1 cellular context compared by ENCODE assay signal in genomic region chr6:43990627-43991619, GRCh38.
TF ChIP-seq lines count a peak whose summit lies in the region.

No MANE protein-coding gene starts in this region.

TF ChIP-seq in HepG2, 621 proteins besides CTCF, POLR2A, EP300 and RAD21 (continued from another document):
- TF ChIP-seq PLSCR1 (CRISPR knock-in tag; IDR thresholded peaks at IDR 0.05; ENCODE audit: borderline replicate concordance) (no peak), ZNF891 (CRISPR knock-in tag; IDR thresholded peaks at IDR 0.05) (peak; percentile 75), ZNF414 (CRISPR knock-in tag; IDR thresholded peaks at IDR 0.05) (peak; percentile 99), XBP1 (CRISPR knock-in tag; IDR thresholded peaks at IDR 0.05) (0 out of 2 replicates have a peak, but pooled peaks have one; percentile 75), ATF7 (IDR thresholded peaks at IDR 0.05) (no peak), ATF7 (CRISPR knock-in tag; IDR thresholded peaks at IDR 0.05) (peak; percentile 88), ZNF260 (CRISPR knock-in tag; IDR thresholded peaks at IDR 0.05; ENCODE audit: borderline replicate concordance, low read depth) (no peak), ZSCAN25 (CRISPR knock-in tag; IDR thresholded peaks at IDR 0.05) (peak; percentile 88; the same call in 1 of the 2 replicates), DPF2 (CRISPR knock-in tag; IDR thresholded peaks at IDR 0.05; ENCODE audit: borderline replicate concordance, low read depth) (peak; percentile 89; the same call in 1 of the 2 replicates), ZNF558 (CRISPR knock-in tag; IDR thresholded peaks at IDR 0.05; ENCODE audit: borderline replicate concordance) (no peak), ZNF335 (CRISPR knock-in tag; IDR thresholded peaks at IDR 0.05) (peak; percentile 66; the same call in 1 of the 2 replicates), ZFP41 (CRISPR knock-in tag; IDR thresholded peaks at IDR 0.05; ENCODE audit: borderline replicate concordance) (no peak), ZNF75D (CRISPR knock-in tag; IDR thresholded peaks at IDR 0.05; ENCODE audit: borderline replicate concordance) (no peak), TARDBP (CRISPR knock-in tag; IDR thresholded peaks at IDR 0.05) (peak; percentile 98), ATF6 (CRISPR knock-in tag; conservative IDR thresholded peaks at IDR 0.05) (no peak), TEAD2 (CRISPR knock-in tag; IDR thresholded peaks at IDR 0.05) (no peak), NFIB (CRISPR knock-in tag; IDR thresholded peaks at IDR 0.05; ENCODE audit: borderline replicate concordance) (no peak), HCFC1 (IDR thresholded peaks at IDR 0.05; ENCODE audit: low read depth, low read length) (0 out of 2 replicates have a peak, but pooled peaks have one; percentile 27), ZNF670 (CRISPR knock-in tag; IDR thresholded peaks at IDR 0.05; ENCODE audit: borderline replicate concordance) (peak; percentile 22; the same call in 1 of the 2 replicates), ZNF12 (CRISPR knock-in tag; IDR thresholded peaks at IDR 0.05) (peak; percentile 37; the same call in 1 of the 2 replicates), ZNF496 (CRISPR knock-in tag; IDR thresholded peaks at IDR 0.05; ENCODE audit: insufficient replicate concordance) (no peak)
